In the genomic region with DNA sequence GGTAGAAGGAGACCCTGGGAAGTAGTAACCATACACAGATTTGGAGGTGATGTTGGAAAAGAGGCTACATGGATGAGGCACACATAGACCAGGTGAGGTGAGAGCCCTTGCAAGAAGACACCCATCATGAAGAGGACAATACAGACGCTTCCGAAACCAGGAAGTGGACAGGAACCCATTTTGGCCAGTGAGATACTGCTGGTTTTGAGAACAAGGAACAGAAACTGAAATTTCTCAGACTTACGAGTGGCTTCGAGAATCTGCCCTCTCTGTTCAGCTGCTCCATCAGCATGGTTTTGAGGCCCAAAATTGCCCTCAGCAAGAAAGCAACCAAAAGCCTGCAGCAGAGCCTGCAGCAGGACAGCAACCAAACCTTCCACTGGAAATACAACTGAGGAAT, we compare ENCODE assay signal across 14 cellular contexts.
A peak's percentile ranks its signal among the peaks of the same experiment; 100 is the strongest.
DNase-seq lines count a peak whose midpoint lies in the region; ATAC-seq and TF ChIP-seq lines count a peak whose summit lies in the region.
"Had no signal": no experiment of that assay in that cellular context is flagged by ENCODE, and none has a peak within 500 bp of the region (broad histone marks: within the 10 kb centered on the region; RNA-seq: fewer than 3 reads in every experiment).

No MANE protein-coding gene starts in this region.

- peak; percentile 94 for ATAC-seq in HG02885 (IDR thresholded peaks at IDR 0.05; ENCODE audit: poor library complexity, unreplicated experiment)

- H3K27me3 Mint-ChIP-seq in activated naive CD4-positive, alpha-beta T cell treated with anti-CD3 and anti-CD28 coated beads, Interleukin-2, amount 10 ng/mL, durations not matched to agents 7 days and 5 days, result no peaks in the 10 kb centered on the region
- H3K27me3 Mint-ChIP-seq in endothelial cell (ENCODE audit: unreplicated experiment), result no peaks in the 10 kb centered on the region
- H3K27me3 Mint-ChIP-seq: activated naive CD8-positive, alpha-beta T cell treated with anti-CD3 and anti-CD28 coated beads for 36 hours had no signal

- peak overlapping the region; percentile 31 for H3K27ac Mint-ChIP-seq in activated naive CD4-positive, alpha-beta T cell treated with anti-CD3 and anti-CD28 coated beads, Interleukin-2, amount 10 ng/mL, durations not matched to agents 7 days and 5 days
- H3K27ac Mint-ChIP-seq in endothelial cell (ENCODE audit: unreplicated experiment), result no peak overlapping the region
- H3K27ac Mint-ChIP-seq: activated naive CD8-positive, alpha-beta T cell treated with anti-CD3 and anti-CD28 coated beads for 36 hours had no signal

- no peaks in the 10 kb centered on the region for H3K36me3 ChIP-seq in BE2C
- H3K36me3 ChIP-seq: esophagus squamous epithelium had no signal

- H3K4me1 ChIP-seq in BE2C, result no peaks in the 10 kb centered on the region
- H3K4me1 ChIP-seq: esophagus squamous epithelium had no signal

- no peaks in the 10 kb centered on the region for H3K36me3 Mint-ChIP-seq in activated naive CD4-positive, alpha-beta T cell treated with anti-CD3 and anti-CD28 coated beads, Interleukin-2, amount 10 ng/mL, durations not matched to agents 7 days and 5 days
- no peaks in the 10 kb centered on the region for H3K36me3 Mint-ChIP-seq in endothelial cell (ENCODE audit: low read depth, unreplicated experiment)
- H3K36me3 Mint-ChIP-seq: activated naive CD8-positive, alpha-beta T cell treated with anti-CD3 and anti-CD28 coated beads for 36 hours had no signal

- CTCF ChIA-PET in activated naive CD4-positive, alpha-beta T cell treated with anti-CD3 and anti-CD28 coated beads, Interleukin-2, amount 10 ng/mL, durations not matched to agents 7 days and 5 days (lab: Charles Lee), result no interaction called here

- H3K27me3 ChIP-seq in BE2C, result no peaks in the 10 kb centered on the region
- H3K27me3 ChIP-seq: esophagus squamous epithelium had no signal

- H3K4me3 ChIP-seq in BE2C (ENCODE audit: low read depth, low read length), result no peak overlapping the region
- H3K4me3 ChIP-seq: esophagus squamous epithelium had no signal

- no peak for DNase-seq in activated naive CD4-positive, alpha-beta T cell treated with anti-CD3 and anti-CD28 coated beads, Interleukin-2, amount 10 ng/mL, durations not matched to agents 7 days and 5 days
- DNase-seq in activated naive CD4-positive, alpha-beta T cell treated with Interleukin-2 at 50 U/mL for 16 hours, result no peak
- DNase-seq in NOMO-1 (lab: John Stamatoyannopoulos, UW; ENCODE audit: unreplicated experiment in 2 of 2), result peak; percentile 62 to 76
- no peak for DNase-seq in BE2C
- DNase-seq in HT-29 (ENCODE audit: low spot score), result no peak
- no peak for DNase-seq in endothelial cell (ENCODE audit: low spot score)
- DNase-seq in activated CD8-positive, alpha-beta memory T cell treated with anti-CD3 and anti-CD28 coated beads for 24 hours, result no peak
- DNase-seq: 8988T; activated naive CD8-positive, alpha-beta T cell treated with anti-CD3 and anti-CD28 coated beads for 36 hours; esophagus squamous epithelium; mesenchymal stem cell; NCI-H345; trophoblast cell had no signal

- H3K9me3 ChIP-seq in BE2C, result no peaks in the 10 kb centered on the region
- H3K9me3 ChIP-seq: esophagus squamous epithelium had no signal

- no peak overlapping the region for H3K4me3 Mint-ChIP-seq in activated naive CD4-positive, alpha-beta T cell treated with anti-CD3 and anti-CD28 coated beads, Interleukin-2, amount 10 ng/mL, durations not matched to agents 7 days and 5 days
- H3K4me3 Mint-ChIP-seq in endothelial cell (ENCODE audit: unreplicated experiment), result no peak overlapping the region
- H3K4me3 Mint-ChIP-seq: activated naive CD8-positive, alpha-beta T cell treated with anti-CD3 and anti-CD28 coated beads for 36 hours had no signal

- H3K9me3 Mint-ChIP-seq in activated naive CD4-positive, alpha-beta T cell treated with anti-CD3 and anti-CD28 coated beads, Interleukin-2, amount 10 ng/mL, durations not matched to agents 7 days and 5 days, result peaks cover 4% of the 10 kb centered on the region
- no peaks in the 10 kb centered on the region for H3K9me3 Mint-ChIP-seq in endothelial cell (ENCODE audit: unreplicated experiment)

- no peaks in the 10 kb centered on the region for H3K4me1 Mint-ChIP-seq in activated naive CD4-positive, alpha-beta T cell treated with anti-CD3 and anti-CD28 coated beads, Interleukin-2, amount 10 ng/mL, durations not matched to agents 7 days and 5 days
- H3K4me1 Mint-ChIP-seq in endothelial cell (ENCODE audit: unreplicated experiment), result no peaks in the 10 kb centered on the region
- H3K4me1 Mint-ChIP-seq: activated naive CD8-positive, alpha-beta T cell treated with anti-CD3 and anti-CD28 coated beads for 36 hours had no signal

- TF ChIP-seq CTCF in BE2C (IDR thresholded peaks at IDR 0.05; ENCODE audit: low read depth, low read length) (no peak), endothelial cell (IDR thresholded peaks at IDR 0.05; ENCODE audit: unreplicated experiment) (no peak)

Comparison
In these comparisons a context has a peak if more than half of its experiments do, and no peak if none do; other contexts are left out.
1. DNase-seq: peak in NOMO-1 (2 of 2); none in activated naive CD4-positive, alpha-beta T cell treated with anti-CD3 and anti-CD28 coated beads, Interleukin-2, amount 10 ng/mL, durations not matched to agents 7 days and 5 days (single experiment), activated naive CD4-positive, alpha-beta T cell treated with Interleukin-2 at 50 U/mL for 16 hours (single experiment), BE2C (single experiment), HT-29 (single experiment), endothelial cell (single experiment) and activated CD8-positive, alpha-beta memory T cell treated with anti-CD3 and anti-CD28 coated beads for 24 hours (single experiment).